Comparison of ENCODE assay signal across 11 cellular contexts in genomic region chr22:23403152-23403719, GRCh38.
DNase-seq lines count a peak whose midpoint lies in the region; ATAC-seq and TF ChIP-seq lines count a peak whose summit lies in the region.
"Had no signal": no experiment of that assay in that cellular context is flagged by ENCODE, and none has a peak within 500 bp of the region (broad histone marks: within the 10 kb centered on the region; RNA-seq: fewer than 3 reads in every experiment).

No MANE protein-coding gene starts in this region.

- no peaks in the 10 kb centered on the region for H3K27me3 ChIP-seq in WERI-Rb-1 (ENCODE audit: insufficient read depth, low read depth, severe bottlenecking)
- no peaks in the 10 kb centered on the region for H3K27me3 ChIP-seq in layer of hippocampus (ENCODE audit: control insufficient read depth, insufficient read depth, low read length)
- H3K27me3 ChIP-seq: upper lobe of right lung had no signal

- TF ChIP-seq CTCF in WERI-Rb-1 (IDR thresholded peaks at IDR 0.05; ENCODE audit: low read depth, low read length), result no peak
- no peak for TF ChIP-seq CTCF in GM10266 (IDR thresholded peaks at IDR 0.05; ENCODE audit: control insufficient read depth, insufficient read depth, low read depth, missing control alignments)

- peak; percentile 27 for DNase-seq in activated T-cell treated with anti-CD3 and anti-CD28 coated beads, Interleukin-2, amount 50 U/mL, for 24 hours
- no peak for DNase-seq in activated T-cell treated with anti-CD3 and anti-CD28 coated beads, Interleukin-2, amount 50 U/mL, for 48 hours
- DNase-seq in WERI-Rb-1, result no peak
- DNase-seq in stimulated activated naive B cell treated with anti-CD40 and anti-IgM and Interleukin-4, amounts not matched to agents 10 μg/mL and 1 μg/mL and 100 μg/mL, for 72 hours, result no peak
- DNase-seq in DMS79 (lab: John Stamatoyannopoulos, UW), result no peak
- DNase-seq in GM10266 (ENCODE audit: extremely low spot score), result no peak

- H3K27ac Mint-ChIP-seq in activated T-cell treated with anti-CD3 and anti-CD28 coated beads, Interleukin-2, amount 50 U/mL, for 24 hours, result no peak overlapping the region
- no peak overlapping the region for H3K27ac Mint-ChIP-seq in stimulated activated naive B cell treated with anti-CD40 and anti-IgM and Interleukin-4, amounts not matched to agents 10 μg/mL and 1 μg/mL and 100 μg/mL, for 72 hours
- H3K27ac Mint-ChIP-seq: activated T-helper 17 cell treated with anti-CD3 and anti-CD28 coated beads, Interleukin-2, amount 50 U/mL, for 72 hours; T-helper 1 cell treated with Interleukin-12 subunit alpha and Interleukin-12 subunit beta and Interleukin-4 antibody, amounts not matched to agents 30 μg/mL and 1 μg/mL, for 36 hours had no signal

- no peak for ATAC-seq in stimulated activated naive B cell treated with anti-CD40 and anti-IgM and Interleukin-4, amounts not matched to agents 10 μg/mL and 1 μg/mL and 100 μg/mL, for 72 hours (replicated peaks)
- no peak for ATAC-seq in GM18505 (IDR thresholded peaks at IDR 0.05; ENCODE audit: unreplicated experiment)

- TF ChIP-seq POLR2A in GM18505 (IDR thresholded peaks at IDR 0.05; ENCODE audit: borderline replicate concordance, extremely low read depth, insufficient read depth, insufficient read length), result no peak

- H3K4me3 Mint-ChIP-seq in activated T-cell treated with anti-CD3 and anti-CD28 coated beads, Interleukin-2, amount 50 U/mL, for 24 hours, result no peak overlapping the region
- H3K4me3 Mint-ChIP-seq in stimulated activated naive B cell treated with anti-CD40 and anti-IgM and Interleukin-4, amounts not matched to agents 10 μg/mL and 1 μg/mL and 100 μg/mL, for 72 hours, result peak overlapping the region; percentile 31 to 73
- H3K4me3 Mint-ChIP-seq: activated T-helper 17 cell treated with anti-CD3 and anti-CD28 coated beads, Interleukin-2, amount 50 U/mL, for 72 hours; T-helper 1 cell treated with Interleukin-12 subunit alpha and Interleukin-12 subunit beta and Interleukin-4 antibody, amounts not matched to agents 30 μg/mL and 1 μg/mL, for 36 hours had no signal

- H3K27me3 Mint-ChIP-seq in activated T-cell treated with anti-CD3 and anti-CD28 coated beads, Interleukin-2, amount 50 U/mL, for 24 hours, result no peaks in the 10 kb centered on the region
- peaks cover 5 to 6% of the 10 kb centered on the region in 2 donors for H3K27me3 Mint-ChIP-seq in stimulated activated naive B cell treated with anti-CD40 and anti-IgM and Interleukin-4, amounts not matched to agents 10 μg/mL and 1 μg/mL and 100 μg/mL, for 72 hours
- H3K27me3 Mint-ChIP-seq: activated T-helper 17 cell treated with anti-CD3 and anti-CD28 coated beads, Interleukin-2, amount 50 U/mL, for 72 hours had no signal

- no peaks in the 10 kb centered on the region for H3K9me3 ChIP-seq in WERI-Rb-1 (ENCODE audit: severe bottlenecking)
- H3K9me3 ChIP-seq: upper lobe of right lung had no signal

- no peaks in the 10 kb centered on the region for H3K4me1 Mint-ChIP-seq in activated T-cell treated with anti-CD3 and anti-CD28 coated beads, Interleukin-2, amount 50 U/mL, for 24 hours (ENCODE audit: low read depth)
- peaks cover 0 to 12% of the 10 kb centered on the region in 2 donors for H3K4me1 Mint-ChIP-seq in stimulated activated naive B cell treated with anti-CD40 and anti-IgM and Interleukin-4, amounts not matched to agents 10 μg/mL and 1 μg/mL and 100 μg/mL, for 72 hours
- H3K4me1 Mint-ChIP-seq: activated T-helper 17 cell treated with anti-CD3 and anti-CD28 coated beads, Interleukin-2, amount 50 U/mL, for 72 hours had no signal

- H3K27ac ChIP-seq in WERI-Rb-1, result peak overlapping the region; percentile 87
- peak overlapping the region; percentile 40 for H3K27ac ChIP-seq in layer of hippocampus (ENCODE audit: low read depth, low read length)
- H3K27ac ChIP-seq: upper lobe of right lung had no signal

- H3K36me3 ChIP-seq in WERI-Rb-1, result no peaks in the 10 kb centered on the region
- H3K36me3 ChIP-seq: upper lobe of right lung had no signal

- H3K9me3 Mint-ChIP-seq in activated T-cell treated with anti-CD3 and anti-CD28 coated beads, Interleukin-2, amount 50 U/mL, for 24 hours, result no peaks in the 10 kb centered on the region
- H3K9me3 Mint-ChIP-seq in stimulated activated naive B cell treated with anti-CD40 and anti-IgM and Interleukin-4, amounts not matched to agents 10 μg/mL and 1 μg/mL and 100 μg/mL, for 72 hours, result no peaks in the 10 kb centered on the region
- H3K9me3 Mint-ChIP-seq: activated T-helper 17 cell treated with anti-CD3 and anti-CD28 coated beads, Interleukin-2, amount 50 U/mL, for 72 hours; T-helper 1 cell treated with Interleukin-12 subunit alpha and Interleukin-12 subunit beta and Interleukin-4 antibody, amounts not matched to agents 30 μg/mL and 1 μg/mL, for 36 hours had no signal

- H3K36me3 Mint-ChIP-seq in activated T-cell treated with anti-CD3 and anti-CD28 coated beads, Interleukin-2, amount 50 U/mL, for 24 hours (ENCODE audit: low read depth), result no peaks in the 10 kb centered on the region
- H3K36me3 Mint-ChIP-seq in stimulated activated naive B cell treated with anti-CD40 and anti-IgM and Interleukin-4, amounts not matched to agents 10 μg/mL and 1 μg/mL and 100 μg/mL, for 72 hours, result no peaks in the 10 kb centered on the region

- H3K4me3 ChIP-seq in WERI-Rb-1 (ENCODE audit: low read depth, low read length), result peak overlapping the region; percentile 30
- H3K4me3 ChIP-seq: upper lobe of right lung had no signal
